In the genomic region with DNA sequence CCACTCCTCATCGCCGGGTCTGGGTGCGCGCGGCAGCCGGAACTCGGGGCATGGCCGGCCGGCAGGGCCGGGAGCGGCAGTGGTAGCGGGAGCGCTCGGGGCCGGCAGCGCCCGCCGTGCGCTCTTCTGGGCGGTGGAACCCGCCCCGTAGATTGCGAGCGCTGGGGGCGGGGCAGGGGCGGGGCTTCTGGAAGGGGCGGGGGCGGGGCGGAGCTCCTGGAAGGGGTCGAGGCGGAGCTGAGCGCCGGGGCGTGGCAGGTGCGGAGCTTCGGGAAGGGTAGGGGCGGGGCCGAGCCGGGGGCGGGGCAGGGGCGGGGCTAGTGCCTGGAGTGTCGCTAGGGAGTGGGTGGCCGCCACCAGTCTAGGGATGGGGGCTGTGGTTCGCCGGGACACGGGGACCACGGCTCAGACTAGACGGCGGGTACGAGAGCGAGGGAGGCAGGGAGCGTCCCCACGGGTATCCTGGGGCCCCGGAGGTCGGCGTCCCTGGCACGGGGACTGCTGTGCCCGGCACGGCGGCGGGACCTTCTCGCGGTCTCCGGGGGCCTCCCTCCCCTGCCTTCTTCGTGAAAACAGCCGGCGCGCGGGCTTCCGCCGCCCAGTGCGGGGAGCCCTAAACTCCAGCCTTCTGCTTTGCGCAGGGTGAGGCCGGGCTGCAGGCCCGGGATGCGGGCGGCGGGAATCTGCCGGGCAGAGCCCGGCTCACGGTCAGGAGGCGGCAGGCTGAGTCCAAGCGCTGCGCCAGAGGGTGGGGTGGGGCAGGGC, we compare ENCODE assay signal across 2 cellular contexts.
TF ChIP-seq lines count a peak whose summit lies in the region.

A gene (minus strand): TSS at position 128 of the 765 bp plus-strand sequence. CDS start 117 bp downstream, at position 11.

TF ChIP-seq in IMR-90, 13 proteins besides CTCF, POLR2A, EP300 and RAD21:
- TF ChIP-seq RFX5 (IDR thresholded peaks at IDR 0.05; ENCODE audit: low read depth, low read length) (no peak), MAZ (IDR thresholded peaks at IDR 0.05; ENCODE audit: borderline replicate concordance, low read depth, low read length) (peak; percentile 28; the same call in 1 of the 2 replicates)

TF ChIP-seq in SK-N-SH, 30 proteins besides CTCF, POLR2A, EP300 and RAD21:
- TF ChIP-seq JUND (IDR thresholded peaks at IDR 0.05) (no peak), MXI1 (IDR thresholded peaks at IDR 0.05; ENCODE audit: low read depth, low read length) (0 out of 2 replicates have a peak, but pooled peaks have one; percentile 37), SMC3 (IDR thresholded peaks at IDR 0.05; ENCODE audit: low read depth, low read length) (0 out of 2 replicates have a peak, but pooled peaks have one; percentile 3), NRF1 (IDR thresholded peaks at IDR 0.05; ENCODE audit: low read depth, low read length) (peak; percentile 50; the same call in 1 of the 2 replicates)
TF ChIP-seq in SK-N-SH: peak in this region for 3.
